In genomic region chr17:1562178-1562643, GRCh38 we compare ENCODE assay signal across 8 cellular contexts. TPM values are rescaled to one million over a fixed set of nuclear protein-coding genes. Genes with fewer than 3 reads are reported as not detected.
A peak's percentile ranks its signal among the peaks of the same experiment; 100 is the strongest.
DNase-seq lines count a peak whose midpoint lies in the region; ATAC-seq and TF ChIP-seq lines count a peak whose summit lies in the region.

No MANE protein-coding gene starts in this region.

- peak overlapping the region; percentile 69; the same call in 1 of the 2 replicates for H3K27ac ChIP-seq in ACC112 (ENCODE audit: low read depth, low read length)

- TF ChIP-seq CTCF in WTC11 (IDR thresholded peaks at IDR 0.05) (no peak), retinal pigment epithelial cell (conservative IDR thresholded peaks at IDR 0.05; ENCODE audit: low read depth, low read length) (no peak)

- peaks cover 35% of the 10 kb centered on the region for H3K4me1 Mint-ChIP-seq in WTC11

- H3K4me3 Mint-ChIP-seq in WTC11, result peak overlapping the region; percentile 84

- ATAC-seq in GM18867 (IDR thresholded peaks at IDR 0.05; ENCODE audit: unreplicated experiment) (peak; percentile 32), HG03103 (IDR thresholded peaks at IDR 0.05; ENCODE audit: low read depth, unreplicated experiment) (peak; percentile 23), WTC11 (peak; percentile 31), Right ventricle myocardium superior (ENCODE audit: poor library complexity) (peak; percentile 31)

- H3K36me3 ChIP-seq in ACC112 (ENCODE audit: insufficient read depth, low read length), result no peaks in the 10 kb centered on the region

- intact Hi-C loops in Right ventricle myocardium superior (cut with DNase I), result no loop called here

- CTCF ChIA-PET in WTC11 (lab: Charles Lee), result interaction anchor here (0.6 to 2.6 kb wide), 6 partner anchors 10 to 87 kb away, joined by 4 to 23 read pairs (median 4); partner anchors contain the start of gene RILP

- no peaks in the 10 kb centered on the region for H3K27me3 ChIP-seq in ACC112 (ENCODE audit: insufficient read depth, low read length)

- H3K27me3 Mint-ChIP-seq in WTC11 (ENCODE audit: low read depth), result peaks cover 10% of the 10 kb centered on the region

- H3K36me3 Mint-ChIP-seq in WTC11, result no peaks in the 10 kb centered on the region; the same call in 1 of the 2 replicates

- H3K27ac Mint-ChIP-seq in WTC11, result no peak overlapping the region

- H3K4me3 ChIP-seq in ACC112 (ENCODE audit: low read depth, low read length) (peak overlapping the region; percentile 99), retinal pigment epithelial cell (ENCODE audit: low read length) (peak overlapping the region; percentile 79)

- peak overlapping the region; percentile 68 for H2AFZ ChIP-seq in ACC112 (ENCODE audit: low read length, unreplicated experiment)

- no peaks in the 10 kb centered on the region for H3K9me3 Mint-ChIP-seq in WTC11

- peaks cover 40% of the 10 kb centered on the region for H3K79me2 ChIP-seq in ACC112 (ENCODE audit: control insufficient read depth, insufficient read depth, low read length, unreplicated experiment)

- POLR2A ChIA-PET in WTC11 (lab: Charles Lee), result interaction anchor here (1.1 kb wide), 1 partner anchor 46 kb away, joined by 4 read pairs; the partner anchor contains the start of gene INPP5K

- H3K4me1 ChIP-seq in ACC112 (ENCODE audit: control insufficient read depth, insufficient read depth, low read length, unreplicated experiment), result peaks cover 19% of the 10 kb centered on the region

- DNase-seq in WTC11 (ENCODE audit: low spot score), result no peak
- DNase-seq in Right ventricle myocardium superior, result peak; percentile 72
- DNase-seq in retinal pigment epithelial cell (ENCODE audit: low read depth), result no peak
- no peak for DNase-seq in AG20443 (ENCODE audit: low spot score)
- DNase-seq in stimulated activated CD4-positive, alpha-beta T cell treated with anti-CD3 and anti-CD28 coated beads, Interleukin-1b, Interleukin-23, amount 100 ng/mL, for 48 hours, result no peak

TF ChIP-seq in WTC11, 78 proteins besides CTCF, POLR2A, EP300 and RAD21:
- TF ChIP-seq NR1H2 (CRISPR knock-in tag; IDR thresholded peaks at IDR 0.05) (no peak), ZNF219 (CRISPR knock-in tag; IDR thresholded peaks at IDR 0.05; ENCODE audit: borderline replicate concordance) (peak; percentile 3; the same call in 1 of the 2 replicates), SMAD3 (CRISPR knock-in tag; IDR thresholded peaks at IDR 0.05; ENCODE audit: borderline replicate concordance) (no peak), NFE2L1 (CRISPR knock-in tag; IDR thresholded peaks at IDR 0.05) (no peak), ZNF138 (CRISPR knock-in tag; conservative IDR thresholded peaks at IDR 0.05) (no peak), KAT7 (CRISPR knock-in tag; IDR thresholded peaks at IDR 0.05; ENCODE audit: borderline replicate concordance) (0 out of 2 replicates have a peak, but pooled peaks have one; percentile 13), HMGXB4 (CRISPR knock-in tag; IDR thresholded peaks at IDR 0.05) (no peak; the same call in 1 of the 2 replicates), NR3C1 (CRISPR knock-in tag; conservative IDR thresholded peaks at IDR 0.05; ENCODE audit: low read depth) (no peak)

RNA-seq across cellular contexts. Expression of gene PITPNA, which starts 0.4 kb away (rescaled TPM):
- 58.3 to 68.4 TPM (median 60.2 TPM) in 3 replicates for total RNA-seq in WTC11 (2021)
- total RNA-seq in Right ventricle myocardium superior, result 46.3 TPM

RNA-seq across cellular contexts. Expression of gene INPP5K, which starts 45.8 kb away (rescaled TPM):
- total RNA-seq in WTC11 (2021), result 17.1 to 26.8 TPM (median 18.5 TPM) in 3 replicates
- total RNA-seq in Right ventricle myocardium superior, result 32.9 TPM
